In genomic region chr16:70109583-70110279, GRCh38 we compare ENCODE assay signal across 8 cellular contexts. TPM values are rescaled to one million over a fixed set of nuclear protein-coding genes. Genes with fewer than 3 reads are reported as not detected.
DNase-seq lines count a peak whose midpoint lies in the region; ATAC-seq, FAIRE-seq and TF ChIP-seq lines count a peak whose summit lies in the region.
"Not testable (repeated sequence)": the region's sequence is repeated elsewhere in the genome, so short reads cannot be mapped to it uniquely, and the experiment has no call there.

No MANE protein-coding gene starts in this region.

- not testable (repeated sequence) for H3K27me3 Mint-ChIP-seq in CD14-positive monocyte (ENCODE audit: low read depth in 3 of 3); GM23338 (ENCODE audit: insufficient read depth, low read depth, poor library complexity); stimulated activated naive B cell treated with anti-CD40 and anti-IgM and Interleukin-4, amounts not matched to agents 10 μg/mL and 1 μg/mL and 100 μg/mL, for 72 hours

- not testable (repeated sequence) for H2AK5ac ChIP-seq in mesendoderm (ENCODE audit: low read length)

- H3K9ac ChIP-seq in K562 (ENCODE audit: insufficient read depth in 1 of 2, low read depth in 2 of 2, low read length in 2 of 2); mesendoderm (ENCODE audit: low read length): not testable (repeated sequence)

- H3K36me3 Mint-ChIP-seq in CD14-positive monocyte; GM23338 (ENCODE audit: low read depth); stimulated activated naive B cell treated with anti-CD40 and anti-IgM and Interleukin-4, amounts not matched to agents 10 μg/mL and 1 μg/mL and 100 μg/mL, for 72 hours: not testable (repeated sequence)

- not testable (repeated sequence) for H3K9me3 Mint-ChIP-seq in CD14-positive monocyte; GM23338; stimulated activated naive B cell treated with anti-CD40 and anti-IgM and Interleukin-4, amounts not matched to agents 10 μg/mL and 1 μg/mL and 100 μg/mL, for 72 hours

- DNase-seq in CD14-positive monocyte (ENCODE audit: low spot score); stimulated activated naive B cell treated with anti-CD40 and anti-IgM and Interleukin-4, amounts not matched to agents 10 μg/mL and 1 μg/mL and 100 μg/mL, for 72 hours: not testable (repeated sequence)
- DNase-seq in GM23338 (ENCODE audit: low spot score) (peak; percentile 25), NB4 (ENCODE audit: low read depth) (peak; percentile 14), K562 (ENCODE audit: extremely low read depth in 1 of 4, low spot score in 3 of 4) (peak in 1 of 4 experiments; percentile 27), fibroblast of gingiva (ENCODE audit: low read depth) (peak; percentile 9), iris pigment epithelial cell (ENCODE audit: low read depth) (peak; percentile 29), mesendoderm (peak; percentile 63)

- not testable (repeated sequence) for H3K4me3 Mint-ChIP-seq in CD14-positive monocyte; GM23338; stimulated activated naive B cell treated with anti-CD40 and anti-IgM and Interleukin-4, amounts not matched to agents 10 μg/mL and 1 μg/mL and 100 μg/mL, for 72 hours

- H4K8ac ChIP-seq in mesendoderm (ENCODE audit: low read depth, low read length) = not testable (repeated sequence)

- FAIRE-seq in K562 (lab: Jason Lieb, UNC) = not testable (repeated sequence)

- not testable (repeated sequence) for H3K18ac ChIP-seq in mesendoderm (ENCODE audit: low read length)

- POLR2A ChIA-PET in K562 (lab: Yijun Ruan, JAX) = not testable (repeated sequence)

- H3K4ac ChIP-seq in mesendoderm (ENCODE audit: low read depth, low read length) = not testable (repeated sequence)

- in situ Hi-C loops in K562 (cut with MboI) = not testable (repeated sequence)

- WGBS in K562 (ENCODE audit: insufficient coverage, low coverage, missing lambda C conversion rate) = 35% methylated on average over 11 of the region's 15 CpGs
- no CpG with 5 or more reads among the region's 15 CpGs for WGBS in mesendoderm (ENCODE audit: extremely low coverage, insufficient coverage, low lambda C conversion rate)

- not testable (repeated sequence) for H3K27me3 ChIP-seq in GM23338 (ENCODE audit: insufficient read depth); K562 (ENCODE audit: control insufficient read depth in 2 of 2, insufficient read depth in 2 of 2, low read length in 2 of 2); mesendoderm (ENCODE audit: insufficient read depth, low read length, poor library complexity)

- not testable (repeated sequence) for TF ChIP-seq RAD21 in K562 (CRISPR knock-in tag; conservative IDR thresholded peaks at IDR 0.05 in 1 of 2, IDR thresholded peaks at IDR 0.05 in 1 of 2)

- H4K20me1 ChIP-seq in GM23338 (replicated peaks; ENCODE audit: insufficient read depth); K562 (replicated peaks; ENCODE audit: control insufficient read depth, insufficient read depth, low read length): not testable (repeated sequence)

- not testable (repeated sequence) for H3K9me3 ChIP-seq in K562 (replicated peaks; ENCODE audit: control insufficient read depth, insufficient read depth, low read depth, low read length)

- not testable (repeated sequence) for H3K9me1 ChIP-seq in K562 (ENCODE audit: control insufficient read depth, insufficient read depth, low read length)

- H3K4me1 Mint-ChIP-seq in CD14-positive monocyte; GM23338; stimulated activated naive B cell treated with anti-CD40 and anti-IgM and Interleukin-4, amounts not matched to agents 10 μg/mL and 1 μg/mL and 100 μg/mL, for 72 hours: not testable (repeated sequence)

- not testable (repeated sequence) for H3K9me2 ChIP-seq in GM23338 (ENCODE audit: insufficient read depth)

- intact Hi-C loops in CD14-positive monocyte (cut with micrococcal nuclease); K562 (cut with micrococcal nuclease): not testable (repeated sequence)

- H3K4me2 ChIP-seq in GM23338; K562 (ENCODE audit: insufficient read depth, low read length); mesendoderm (ENCODE audit: low read length): not testable (repeated sequence)

- not testable (repeated sequence) for TF ChIP-seq EP300 in K562 (IDR thresholded peaks at IDR 0.05; ENCODE audit: low read length)

- not testable (repeated sequence) for H2BK5ac ChIP-seq in mesendoderm (ENCODE audit: low read length)

- not testable (repeated sequence) for H3K27ac ChIP-seq in GM23338 (ENCODE audit: low read depth); K562 (ENCODE audit: extremely low read depth, low read depth, low read length); mesendoderm (ENCODE audit: low read depth, low read length)

- not testable (repeated sequence) for H4K5ac ChIP-seq in mesendoderm (ENCODE audit: low read length)

- not testable (repeated sequence) for H3K4me3 ChIP-seq in GM23338; NB4 (ENCODE audit: low read depth, low read length); K562; mesendoderm (ENCODE audit: low read length)

- H3K23ac ChIP-seq in mesendoderm (ENCODE audit: low read length) = not testable (repeated sequence)

- not testable (repeated sequence) for H3K79me1 ChIP-seq in mesendoderm (ENCODE audit: low read length)

- not testable (repeated sequence) for H2BK120ac ChIP-seq in mesendoderm (ENCODE audit: low read depth, low read length)

- not testable (repeated sequence) for H3K79me2 ChIP-seq in GM23338 (replicated peaks; ENCODE audit: insufficient read depth); K562 (ENCODE audit: control insufficient read depth, insufficient read depth, low read length); mesendoderm (ENCODE audit: control insufficient read depth, insufficient read depth, low read length)

- H3K4me1 ChIP-seq in GM23338 (ENCODE audit: insufficient read depth); K562 (replicated peaks in 1 of 2; ENCODE audit: control insufficient read depth in 2 of 2, insufficient read depth in 2 of 2, low read length in 2 of 2); mesendoderm (ENCODE audit: control insufficient read depth, low read depth, low read length): not testable (repeated sequence)

- not testable (repeated sequence) for BruUV-seq in K562 (replicated peaks; lab: Mats Ljungman, UMichigan)

- H2BK15ac ChIP-seq in mesendoderm (replicated peaks; ENCODE audit: low read depth) = not testable (repeated sequence)

- not testable (repeated sequence) for H3K56ac ChIP-seq in mesendoderm (ENCODE audit: low read length)

- TF ChIP-seq POLR2A in NB4 (IDR thresholded peaks at IDR 0.05; ENCODE audit: extremely low read depth, insufficient read length); K562 (conservative IDR thresholded peaks at IDR 0.05): not testable (repeated sequence)

- not testable (repeated sequence) for TF ChIP-seq CTCF in CD14-positive monocyte (IDR thresholded peaks at IDR 0.05); GM23338 (conservative IDR thresholded peaks at IDR 0.05; ENCODE audit: low read depth in 2 of 2); NB4 (IDR thresholded peaks at IDR 0.05; ENCODE audit: low read depth, low read length); K562 (IDR thresholded peaks at IDR 0.05 in 2 of 3, conservative IDR thresholded peaks at IDR 0.05 in 1 of 3; ENCODE audit: insufficient read depth in 2 of 3, low read depth in 1 of 3, low read length in 3 of 3)

- ATAC-seq in GM23338; K562; stimulated activated naive B cell treated with anti-CD40 and anti-IgM and Interleukin-4, amounts not matched to agents 10 μg/mL and 1 μg/mL and 100 μg/mL, for 72 hours (replicated peaks): not testable (repeated sequence)

- not testable (repeated sequence) for H2AFZ ChIP-seq in GM23338; K562 (ENCODE audit: low read depth, low read length)

- not testable (repeated sequence) for H3K36me3 ChIP-seq in GM23338 (ENCODE audit: insufficient read depth); K562 (ENCODE audit: control insufficient read depth, insufficient read depth, low read length); mesendoderm (ENCODE audit: control insufficient read depth, insufficient read depth, low read length)

- peak overlapping the region in 4 of 7 donors; percentile 11 to 84 (median 44) for H3K27ac Mint-ChIP-seq in CD14-positive monocyte
- not testable (repeated sequence) for H3K27ac Mint-ChIP-seq in GM23338
- peak overlapping the region; percentile 62 for H3K27ac Mint-ChIP-seq in stimulated activated naive B cell treated with anti-CD40 and anti-IgM and Interleukin-4, amounts not matched to agents 10 μg/mL and 1 μg/mL and 100 μg/mL, for 72 hours

- not testable (repeated sequence) for H3F3A ChIP-seq in GM23338 (replicated peaks; ENCODE audit: low read depth)

- CTCF ChIA-PET in K562 (lab: Yijun Ruan, JAX; ENCODE audit: low intra/inter-chr PET ratio) = not testable (repeated sequence)

RNA-seq across cellular contexts. Expression of gene PDPR, which starts 4.4 kb away (rescaled TPM):
- polyA plus RNA-seq in CD14-positive monocyte (1 to 10 TPM; 5.1 to 5.7 TPM), GM23338 (2016; fragmentation: Nextera tagmentation; extraction: Ambion mirVana) (7.8 and 8.3 TPM in 2 replicates), K562 (2011; rRNA removed) (33.6 and 35.7 TPM in 2 replicates), K562 (2014; fragmentation: Illumina TruSeq; extraction: Trizol) (26.1 and 28.0 TPM in 2 replicates), K562 (2014; fragmentation: Nextera tagmentation; extraction: Ambion mirVana) (1 to 10 TPM; 4.9 to 7.8 TPM), K562 (2014; rRNA removed) (19.1 and 21.0 TPM in 2 replicates)
- total RNA-seq in GM23338 (2014; rRNA removed; shearing (Covaris generic)) = 35.7 and 38.2 TPM in 2 replicates
- total RNA-seq in K562 (2011; cell fraction: chromatin; rRNA removed; ENCODE audit: low replicate concordance) = 91.0 and 117 TPM in 2 replicates
- total RNA-seq in K562 (2011; cell fraction: nucleolus; rRNA removed) = 62.0 and 64.2 TPM in 2 replicates
- total RNA-seq in K562 (2011; cell fraction: nucleoplasm; rRNA removed) = 66.8 and 71.5 TPM in 2 replicates
- total RNA-seq in K562 (2014; rRNA removed) (10.9 and 15.4 TPM in 2 replicates), K562 (2014; rRNA removed; fragmentation: Illumina TruSeq; extraction: Trizol) (15.9 and 16.8 TPM in 2 replicates), K562 (2015; rRNA removed; fragmentation: Illumina TruSeq; extraction: Trizol) (19.2 and 19.5 TPM in 2 replicates), K562 (2021) (26.0 and 26.9 TPM in 2 replicates)
- 24.5 and 29.6 TPM in 2 replicates for polyA plus RNA-seq in K562 (2011; cell fraction: cytosol; rRNA removed)
- 63.0 and 86.6 TPM in 2 replicates for polyA plus RNA-seq in K562 (2011; cell fraction: nucleus; rRNA removed)
- polyA plus RNA-seq in K562 (2012) = 17.4 and 19.5 TPM in 2 replicates
- polyA minus RNA-seq in K562 (2011; rRNA and poly(A)+ RNA removed) = 47.9 and 56.3 TPM in 2 replicates
- polyA minus RNA-seq in K562 (2011; cell fraction: cytosol; rRNA and poly(A)+ RNA removed) = 24.7 and 27.3 TPM in 2 replicates
- 30.4 and 39.0 TPM in 2 replicates for polyA minus RNA-seq in K562 (2011; cell fraction: nucleus; rRNA and poly(A)+ RNA removed)
- 17.7 TPM for polyA plus RNA-seq in mesendoderm (2013, experiment 1 of 2)
- 17.3 TPM for polyA plus RNA-seq in mesendoderm (2013, experiment 2 of 2)
